Comparison of ENCODE assay signal across 1 cellular context in the genomic region with DNA sequence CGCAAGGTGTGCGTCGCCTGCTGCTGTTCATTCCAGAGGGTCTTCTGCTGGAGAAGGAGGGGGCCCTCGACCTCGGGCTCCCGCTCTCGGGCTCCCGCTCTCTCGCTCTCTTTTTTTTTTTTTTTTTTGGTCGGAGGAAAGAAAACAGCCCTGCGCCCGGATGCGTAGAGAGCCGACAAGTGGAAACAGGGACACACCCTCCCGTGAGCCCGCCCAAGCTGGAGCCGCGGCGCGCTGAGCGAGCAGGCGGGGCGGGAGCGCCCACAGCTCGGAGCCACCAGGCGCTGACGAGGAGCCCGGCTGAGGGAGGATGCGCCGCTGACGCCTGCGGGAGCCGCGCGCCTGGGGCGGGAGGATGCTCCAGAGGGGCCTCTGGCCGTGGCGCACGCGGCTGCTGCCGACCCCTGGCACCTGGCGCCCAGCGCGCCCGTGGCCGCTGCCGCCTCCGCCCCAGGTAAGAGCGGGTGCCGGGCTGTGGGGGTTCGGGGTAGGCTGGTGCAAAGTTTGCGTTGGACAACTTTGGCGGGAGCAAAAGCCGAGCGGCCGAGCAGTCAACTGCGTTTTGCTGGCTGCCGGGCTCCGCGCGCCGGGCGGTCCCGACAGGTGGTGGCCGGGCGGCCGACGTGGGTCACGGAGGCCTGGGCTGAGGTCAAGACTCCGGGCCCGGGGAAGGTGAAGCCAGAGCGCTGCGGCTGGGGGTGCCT.
TF ChIP-seq lines count a peak whose summit lies in the region.

MCUB (plus strand) TSS at position 264 of the 704 bp plus-strand sequence; CDS start at position 356, 92 bp downstream.

TF ChIP-seq in K562, 482 proteins besides CTCF, POLR2A, EP300 and RAD21 (continued from another document and continues in another):
- TF ChIP-seq PBX2 (CRISPR knock-in tag; IDR thresholded peaks at IDR 0.05; ENCODE audit: low read depth) = no peak
- TF ChIP-seq PBX2 (tag; conservative IDR thresholded peaks at IDR 0.05; ENCODE audit: low read depth) = no peak
- TF ChIP-seq NFRKB (IDR thresholded peaks at IDR 0.05; ENCODE audit: low read depth) = no peak
- TF ChIP-seq KAT2B (IDR thresholded peaks at IDR 0.05; ENCODE audit: low read depth, low read length) = no peak
- no peak for TF ChIP-seq SPI1 (IDR thresholded peaks at IDR 0.05; ENCODE audit: borderline replicate concordance, low read depth, low read length)
- TF ChIP-seq MTF1 (CRISPR knock-in tag; IDR thresholded peaks at IDR 0.05; ENCODE audit: borderline replicate concordance) = no peak
- TF ChIP-seq HDAC8 (tag; IDR thresholded peaks at IDR 0.05) = 0 out of 2 replicates have a peak, but pooled peaks have one; percentile 29
- 0 out of 2 replicates have a peak, but pooled peaks have one; percentile 33 for TF ChIP-seq ETV1 (tag; conservative IDR thresholded peaks at IDR 0.05; ENCODE audit: low read depth)
- no peak for TF ChIP-seq CHD1 (IDR thresholded peaks at IDR 0.05; ENCODE audit: low read length)
- TF ChIP-seq FOXK1 (CRISPR knock-in tag; IDR thresholded peaks at IDR 0.05; ENCODE audit: borderline replicate concordance) = no peak
- TF ChIP-seq ZNF707 (CRISPR knock-in tag; conservative IDR thresholded peaks at IDR 0.05) = no peak
- 0 out of 2 replicates have a peak, but pooled peaks have one; percentile 64 for TF ChIP-seq TAF7 (tag; IDR thresholded peaks at IDR 0.05)
- TF ChIP-seq HOMEZ (CRISPR knock-in tag; IDR thresholded peaks at IDR 0.05) = no peak
- TF ChIP-seq FOS (IDR thresholded peaks at IDR 0.05; ENCODE audit: extremely low read depth, insufficient read length) = no peak
- TF ChIP-seq HNRNPH1 (optimal IDR thresholded peaks at IDR 0.05; ENCODE audit: low read depth, low read length) = no peak
- TF ChIP-seq GATAD2A (IDR thresholded peaks at IDR 0.05) = no peak
- TF ChIP-seq CREB1 (IDR thresholded peaks at IDR 0.05) = peak; percentile 33; the same call in 1 of the 2 replicates
- TF ChIP-seq CREB1 (CRISPR knock-in tag; IDR thresholded peaks at IDR 0.05) = peak; percentile 40
- no peak for TF ChIP-seq ZFP1 (CRISPR knock-in tag; IDR thresholded peaks at IDR 0.05)
- TF ChIP-seq THAP7 (CRISPR knock-in tag; IDR thresholded peaks at IDR 0.05) = no peak
- TF ChIP-seq ZNF134 (CRISPR knock-in tag; conservative IDR thresholded peaks at IDR 0.05) = no peak
- TF ChIP-seq ZFX (CRISPR knock-in tag; IDR thresholded peaks at IDR 0.05) = peak; percentile 52
- TF ChIP-seq, protein P1, sequence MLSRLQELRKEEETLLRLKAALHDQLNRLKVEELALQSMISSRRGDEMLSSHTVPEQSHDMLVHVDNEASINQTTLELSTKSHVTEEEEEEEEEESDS (CRISPR knock-in tag; IDR thresholded peaks at IDR 0.05) = no peak
- TF ChIP-seq POU5F1 (IDR thresholded peaks at IDR 0.05; ENCODE audit: borderline replicate concordance, low read depth, low read length, partially characterized antibody) = no peak
- TF ChIP-seq NCOR1 (IDR thresholded peaks at IDR 0.05) = no peak
- TF ChIP-seq ZNF696 (CRISPR knock-in tag; conservative IDR thresholded peaks at IDR 0.05) = no peak
- no peak for TF ChIP-seq ZNF436 (CRISPR knock-in tag; IDR thresholded peaks at IDR 0.05)
- TF ChIP-seq ZNF239 (CRISPR knock-in tag; IDR thresholded peaks at IDR 0.05) = no peak
- TF ChIP-seq CEBPZ (IDR thresholded peaks at IDR 0.05; ENCODE audit: borderline replicate concordance, low read depth, low read length) = no peak
- TF ChIP-seq ZNF184 (CRISPR knock-in tag; IDR thresholded peaks at IDR 0.05) = no peak
- TF ChIP-seq HNRNPUL1 (IDR thresholded peaks at IDR 0.05; ENCODE audit: low read length) = no peak
- TF ChIP-seq KLF16 (IDR thresholded peaks at IDR 0.05) = no peak
- TF ChIP-seq SIN3B (IDR thresholded peaks at IDR 0.05; ENCODE audit: low read depth) = no peak
- no peak for TF ChIP-seq CEBPG (CRISPR knock-in tag; IDR thresholded peaks at IDR 0.05)
- no peak for TF ChIP-seq CEBPG (tag; conservative IDR thresholded peaks at IDR 0.05 in 1 of 2, IDR thresholded peaks at IDR 0.05 in 1 of 2)
- no peak for TF ChIP-seq ZBTB12 (CRISPR knock-in tag; IDR thresholded peaks at IDR 0.05)
- TF ChIP-seq ZNF584 (CRISPR knock-in tag; IDR thresholded peaks at IDR 0.05; ENCODE audit: low read depth) = no peak
- peak in 1 of 2 experiments; percentile 48; a peak in 1 of 3 replicates for TF ChIP-seq CBX3 (IDR thresholded peaks at IDR 0.05; ENCODE audit: borderline replicate concordance in 1 of 2, low read length in 2 of 2)
- no peak for TF ChIP-seq PTBP1 (IDR thresholded peaks at IDR 0.05; ENCODE audit: low read depth, low read length)
- TF ChIP-seq FOXO4 (CRISPR knock-in tag; IDR thresholded peaks at IDR 0.05) = no peak
- TF ChIP-seq RBM22 (IDR thresholded peaks at IDR 0.05; ENCODE audit: low read depth, low read length, poor library complexity, severe bottlenecking) = no peak
- TF ChIP-seq ZFPM2 (CRISPR knock-in tag; IDR thresholded peaks at IDR 0.05) = no peak
- TF ChIP-seq ESRRA (IDR thresholded peaks at IDR 0.05; ENCODE audit: borderline replicate concordance, low read depth) = no peak
- TF ChIP-seq ZBED1 (IDR thresholded peaks at IDR 0.05) = no peak
- TF ChIP-seq TGIF2 (CRISPR knock-in tag; IDR thresholded peaks at IDR 0.05) = no peak
- peak; percentile 18; the same call in 1 of the 2 replicates for TF ChIP-seq ZBTB7A (IDR thresholded peaks at IDR 0.05; ENCODE audit: borderline replicate concordance, control insufficient read depth, low read depth, low read length)
- no peak for TF ChIP-seq MIER1 (IDR thresholded peaks at IDR 0.05; ENCODE audit: low read depth)
- TF ChIP-seq ASH1L (IDR thresholded peaks at IDR 0.05; ENCODE audit: borderline replicate concordance, low read depth, partially characterized antibody) = no peak
- TF ChIP-seq, protein P2, sequence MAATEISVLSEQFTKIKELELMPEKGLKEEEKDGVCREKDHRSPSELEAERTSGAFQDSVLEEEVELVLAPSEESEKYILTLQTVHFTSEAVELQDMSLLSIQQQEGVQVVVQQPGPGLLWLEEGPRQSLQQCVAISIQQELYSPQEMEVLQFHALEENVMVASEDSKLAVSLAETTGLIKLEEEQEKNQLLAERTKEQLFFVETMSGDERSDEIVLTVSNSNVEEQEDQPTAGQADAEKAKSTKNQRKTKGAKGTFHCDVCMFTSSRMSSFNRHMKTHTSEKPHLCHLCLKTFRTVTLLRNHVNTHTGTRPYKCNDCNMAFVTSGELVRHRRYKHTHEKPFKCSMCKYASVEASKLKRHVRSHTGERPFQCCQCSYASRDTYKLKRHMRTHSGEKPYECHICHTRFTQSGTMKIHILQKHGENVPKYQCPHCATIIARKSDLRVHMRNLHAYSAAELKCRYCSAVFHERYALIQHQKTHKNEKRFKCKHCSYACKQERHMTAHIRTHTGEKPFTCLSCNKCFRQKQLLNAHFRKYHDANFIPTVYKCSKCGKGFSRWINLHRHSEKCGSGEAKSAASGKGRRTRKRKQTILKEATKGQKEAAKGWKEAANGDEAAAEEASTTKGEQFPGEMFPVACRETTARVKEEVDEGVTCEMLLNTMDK (IDR thresholded peaks at IDR 0.05; ENCODE audit: borderline replicate concordance, insufficient read depth, low read depth, low read length, poor library complexity, severe bottlenecking) = no peak
- TF ChIP-seq DACH1 (IDR thresholded peaks at IDR 0.05; ENCODE audit: partially characterized antibody) = no peak
- TF ChIP-seq THRB (CRISPR knock-in tag; conservative IDR thresholded peaks at IDR 0.05) = no peak
- TF ChIP-seq ZNF212 (CRISPR knock-in tag; IDR thresholded peaks at IDR 0.05) = no peak
